16 cellular contexts compared by ENCODE assay signal in genomic region chr2:72755647-72756423, GRCh38.
A peak's percentile ranks its signal among the peaks of the same experiment; 100 is the strongest.
DNase-seq lines count a peak whose midpoint lies in the region; ATAC-seq, FAIRE-seq and TF ChIP-seq lines count a peak whose summit lies in the region.
"Had no signal": no experiment of that assay in that cellular context is flagged by ENCODE, and none has a peak within 500 bp of the region (broad histone marks: within the 10 kb centered on the region; RNA-seq: fewer than 3 reads in every experiment).

No MANE protein-coding gene starts in this region.

- no peak for FAIRE-seq in bronchial epithelial cell (lab: Jason Lieb, UNC)

- H3K79me1 ChIP-seq in mesenchymal stem cell (replicated peaks; ENCODE audit: low read length, poor library complexity, severe bottlenecking): peaks cover 13% of the 10 kb centered on the region

- H3K18ac ChIP-seq in mesenchymal stem cell (ENCODE audit: low read depth in 1 of 2, low read length in 2 of 2): no peak overlapping the region

- H3K4me2 ChIP-seq in mesenchymal stem cell (ENCODE audit: low read length, poor library complexity, severe bottlenecking): no peak overlapping the region

- H3K23ac ChIP-seq in mesenchymal stem cell (ENCODE audit: low read length in 2 of 2): no peak overlapping the region

- TF ChIP-seq EP300 in tibial nerve (IDR thresholded peaks at IDR 0.05): no peak

- H2AK5ac ChIP-seq in mesenchymal stem cell (ENCODE audit: low read length, severe bottlenecking): no peak overlapping the region

- H4K91ac ChIP-seq in mesenchymal stem cell (ENCODE audit: low read length): no peak overlapping the region

- no peak overlapping the region for H4K8ac ChIP-seq in mesenchymal stem cell (ENCODE audit: low read length)

- peaks cover 23% of the 10 kb centered on the region for H3K9me3 ChIP-seq in mesenchymal stem cell (ENCODE audit: control insufficient read depth, low read length)
- no peaks in the 10 kb centered on the region for H3K9me3 ChIP-seq in tibial nerve
- H3K9me3 ChIP-seq: thyroid gland had no signal

- DNase-seq in GM04503 (ENCODE audit: low read depth): peak; percentile 37
- DNase-seq in NCI-H146 (lab: John Stamatoyannopoulos, UW): peak; percentile 59
- peak; percentile 44 for DNase-seq in bronchial epithelial cell (ENCODE audit: low read depth)
- DNase-seq in mesenchymal stem cell: no peak
- DNase-seq in Kasumi-1 (lab: John Stamatoyannopoulos, UW): no peak
- no peak for DNase-seq in tibial nerve (ENCODE audit: low spot score in 2 of 2)
- DNase-seq in activated CD4-positive, alpha-beta T cell treated with anti-CD3 and anti-CD28 coated beads, Interleukin-2, amount 50 U/mL, for 48 hours: no peak
- DNase-seq: activated CD4-positive, alpha-beta T cell treated with anti-CD3 and anti-CD28 coated beads for 1 hour; activated T-cell treated with anti-CD3 and anti-CD28 coated beads, Interleukin-2, amount 50 U/mL, for 4 hours; aorta; hypothalamus; NCI-H2107; stimulated activated CD4-positive, alpha-beta T cell treated with anti-CD3 and anti-CD28 coated beads, Interleukin-12 subunit alpha, Interleukin-12 subunit beta, amount 100 ng/mL, for 4 hours; SW 1271; thyroid gland had no signal

- H2BK15ac ChIP-seq in mesenchymal stem cell (ENCODE audit: low read depth, poor library complexity, severe bottlenecking): no peak overlapping the region

- H3K4me1 ChIP-seq in mesenchymal stem cell (ENCODE audit: control insufficient read depth, insufficient read depth, low read depth, low read length) (no peaks in the 10 kb centered on the region), tibial nerve (no peaks in the 10 kb centered on the region)
- H3K4me1 ChIP-seq: thyroid gland had no signal

- no peak overlapping the region for H2BK5ac ChIP-seq in mesenchymal stem cell (ENCODE audit: low read depth, low read length, poor library complexity, severe bottlenecking)

- no peak overlapping the region for H2AFZ ChIP-seq in mesenchymal stem cell (ENCODE audit: low read depth, low read length)

- H2BK12ac ChIP-seq in mesenchymal stem cell (ENCODE audit: low read length in 2 of 2): no peak overlapping the region

- TF ChIP-seq POLR2A in tibial nerve (IDR thresholded peaks at IDR 0.05): no peak

- H3K4ac ChIP-seq in mesenchymal stem cell (ENCODE audit: low read depth in 1 of 2, low read length in 2 of 2): no peak overlapping the region

- H3K27ac ChIP-seq in mesenchymal stem cell (ENCODE audit: low read length, poor library complexity, severe bottlenecking): no peak overlapping the region
- H3K27ac ChIP-seq in tibial nerve: no peak overlapping the region
- H3K27ac ChIP-seq: thyroid gland had no signal

- H3K36me3 ChIP-seq in bronchial epithelial cell (ENCODE audit: control insufficient read depth, insufficient read depth, low read length) (no peaks in the 10 kb centered on the region), mesenchymal stem cell (ENCODE audit: control insufficient read depth in 1 of 2, insufficient read depth in 2 of 2, low read depth in 1 of 2, low read length in 2 of 2) (peaks cover 2 to 11% of the 10 kb centered on the region in 2 experiments), tibial nerve (peaks cover 0 to 2% (median 0%) of the 10 kb centered on the region in 3 donors)
- H3K36me3 ChIP-seq: thyroid gland had no signal

- H3K4me3 ChIP-seq in bronchial epithelial cell (ENCODE audit: low read depth, low read length) (no peak overlapping the region), mesenchymal stem cell (ENCODE audit: insufficient read depth in 1 of 2, low read depth in 1 of 2, low read length in 2 of 2) (no peak overlapping the region), tibial nerve (no peak overlapping the region)
- H3K4me3 ChIP-seq: thyroid gland had no signal

- 56% methylated on average over 2 of the region's 4 CpGs for WGBS in mesenchymal stem cell
- 63 to 76% methylated on average over 4 of the region's 4 CpGs for WGBS in tibial nerve, 2 donors

- no peak overlapping the region for H3K14ac ChIP-seq in mesenchymal stem cell (ENCODE audit: low read length in 2 of 2)

- no peak overlapping the region for H2BK120ac ChIP-seq in mesenchymal stem cell (ENCODE audit: low read depth, low read length)

- no peaks in the 10 kb centered on the region for H3K27me3 ChIP-seq in bronchial epithelial cell (ENCODE audit: control insufficient read depth, insufficient read depth, low read length)
- no peaks in the 10 kb centered on the region for H3K27me3 ChIP-seq in mesenchymal stem cell (ENCODE audit: control insufficient read depth in 1 of 2, insufficient read depth in 1 of 2, low read length in 2 of 2)
- H3K27me3 ChIP-seq in tibial nerve: peaks cover 0 to under 1% of the 10 kb centered on the region in 2 donors
- H3K27me3 ChIP-seq: thyroid gland had no signal

- no peak for ATAC-seq in GM18868 (IDR thresholded peaks at IDR 0.05; ENCODE audit: unreplicated experiment)
- ATAC-seq: activated T-cell treated with anti-CD3 and anti-CD28 coated beads, Interleukin-2, amount 50 U/mL, for 4 hours had no signal

- peak overlapping the region; percentile 14 for H3K9ac ChIP-seq in mesenchymal stem cell (ENCODE audit: low read length)

- TF ChIP-seq CTCF in bronchial epithelial cell (IDR thresholded peaks at IDR 0.05; ENCODE audit: insufficient read depth, low read length, severe bottlenecking) (no peak), tibial nerve (IDR thresholded peaks at IDR 0.05) (no peak)

Comparison
In these comparisons a context has a peak if more than half of its experiments do, and no peak if none do; other contexts are left out.
1. DNase-seq: peak in GM04503 (single experiment), NCI-H146 (single experiment) and bronchial epithelial cell (single experiment); none in mesenchymal stem cell (single experiment), Kasumi-1 (0 of 2), tibial nerve (0 of 2) and activated CD4-positive, alpha-beta T cell treated with anti-CD3 and anti-CD28 coated beads, Interleukin-2, amount 50 U/mL, for 48 hours (0 of 2).